Comparison of ENCODE assay signal across 9 cellular contexts in the genomic region with DNA sequence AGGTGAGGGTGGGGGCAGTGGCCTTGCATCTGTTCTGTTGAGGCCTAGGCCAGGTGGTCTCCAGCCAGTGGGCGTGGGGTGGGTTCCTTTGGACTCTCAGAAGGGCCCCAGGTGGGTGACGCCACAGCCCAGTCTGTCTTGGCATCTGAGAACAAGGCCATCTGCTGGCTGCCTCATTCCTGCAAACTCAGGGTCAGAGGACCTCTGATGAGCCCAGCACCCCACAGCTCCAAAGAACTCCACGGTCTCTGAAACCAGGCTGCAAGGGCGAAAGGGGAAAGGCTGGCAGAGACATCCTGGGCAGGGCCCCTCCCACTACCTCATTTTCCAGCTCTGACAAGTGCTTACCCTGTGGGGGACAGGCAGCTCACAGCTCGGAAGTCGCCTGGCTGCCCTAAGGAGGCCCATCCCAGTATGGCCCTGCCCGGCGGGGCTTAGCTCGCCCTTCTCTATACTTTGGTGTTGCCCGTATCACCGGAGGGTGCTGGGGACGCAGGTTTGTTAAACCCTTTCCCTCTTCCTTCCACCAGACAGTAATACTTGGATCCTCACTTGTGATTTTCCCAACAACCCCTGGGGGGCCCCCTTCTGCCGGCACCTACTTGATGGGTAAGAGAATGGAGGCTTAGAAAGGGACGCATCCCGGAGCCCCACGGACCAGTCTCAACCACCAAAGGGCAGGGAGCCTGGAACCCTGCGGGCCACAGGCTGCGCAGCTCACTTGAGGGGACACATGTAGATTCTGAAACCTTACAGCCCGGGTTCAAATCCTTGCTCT. TPM values are rescaled to one million over a fixed set of nuclear protein-coding genes. Genes with fewer than 3 reads are reported as not detected.
DNase-seq lines count a peak whose midpoint lies in the region; ATAC-seq, FAIRE-seq and TF ChIP-seq lines count a peak whose summit lies in the region.
"Had no signal": no experiment of that assay in that cellular context is flagged by ENCODE, and none has a peak within 500 bp of the region (broad histone marks: within the 10 kb centered on the region; RNA-seq: fewer than 3 reads in every experiment).

No MANE protein-coding gene starts in this region.

- H3K4ac ChIP-seq in neuronal stem cell (ENCODE audit: low read length) = no peak overlapping the region

- peak overlapping the region; percentile 1 for H2BK120ac ChIP-seq in neuronal stem cell (ENCODE audit: low read depth, low read length)

- no peak for FAIRE-seq in GM19239 (lab: Jason Lieb, UNC)

- H3F3A ChIP-seq in PC-9 (ENCODE audit: insufficient read depth, low read depth) = peaks cover 46% of the 10 kb centered on the region

- peak; percentile 64 for TF ChIP-seq CTCF in PC-9 (conservative IDR thresholded peaks at IDR 0.05)

- H3K36me3 Mint-ChIP-seq in effector memory CD8-positive, alpha-beta T cell (ENCODE audit: insufficient read depth) = no peaks in the 10 kb centered on the region

- intact Hi-C loops in PC-9 (cut with micrococcal nuclease; ENCODE audit: unreplicated experiment) = loop anchor here (1.0 to 10.0 kb wide), 3 partner anchors 20 to 631 kb away; a partner anchor contains a TSS

- no peak overlapping the region for H2AFZ ChIP-seq in PC-9
- peak overlapping the region; percentile 94 for H2AFZ ChIP-seq in neuronal stem cell (ENCODE audit: low read length)

- H3K9ac ChIP-seq in neuronal stem cell (ENCODE audit: low read depth, low read length, poor library complexity) = no peak overlapping the region

- no TSS peak for BruUV-seq in PC-9 (replicated peaks; lab: Mats Ljungman, UMichigan)

- H3K36me3 ChIP-seq in PC-9 (ENCODE audit: low read depth) = no peaks in the 10 kb centered on the region
- H3K36me3 ChIP-seq in neuronal stem cell (replicated peaks in 1 of 2; ENCODE audit: control insufficient read depth in 2 of 2, insufficient read depth in 2 of 2, low read length in 2 of 2) = no peaks in the 10 kb centered on the region

- H3K9me3 ChIP-seq in PC-9 (ENCODE audit: insufficient read depth, low read depth) = no peaks in the 10 kb centered on the region
- no peaks in the 10 kb centered on the region for H3K9me3 ChIP-seq in neuronal stem cell (replicated peaks in 1 of 2; ENCODE audit: control insufficient read depth in 2 of 2, insufficient read depth in 1 of 2, low read depth in 1 of 2, low read length in 2 of 2)

- peaks cover 21 to 27% of the 10 kb centered on the region in 2 donors for H3K27me3 Mint-ChIP-seq in effector memory CD8-positive, alpha-beta T cell

- H3K18ac ChIP-seq in neuronal stem cell (ENCODE audit: low read length) = peak overlapping the region; percentile 92

- H3K27me3 ChIP-seq in PC-9 (ENCODE audit: insufficient read depth, low read depth) (no peaks in the 10 kb centered on the region), neuronal stem cell (ENCODE audit: control insufficient read depth in 3 of 3, insufficient read depth in 3 of 3, low read depth in 1 of 3, low read length in 3 of 3) (no peaks in the 10 kb centered on the region)

- WGBS in neuronal stem cell (ENCODE audit: extremely low coverage in 2 of 2, insufficient read length in 2 of 2, insufficient replicate concordance in 1 of 2), 2 donors = no CpG with 5 or more reads among the region's 19 CpGs

- H3K4me3 ChIP-seq in PC-9 (peak overlapping the region; percentile 49; the same call in 1 of the 2 replicates), neuronal stem cell (ENCODE audit: low read length in 2 of 2) (no peak overlapping the region)

- peak overlapping the region; percentile 76 for H3K4me2 ChIP-seq in PC-9
- H3K4me2 ChIP-seq in neuronal stem cell (ENCODE audit: insufficient read depth, low read length, poor library complexity, severe bottlenecking) = peak overlapping the region; percentile 48

- H3K4me1 ChIP-seq in PC-9 (replicated peaks; ENCODE audit: insufficient read depth) (peaks cover 70% of the 10 kb centered on the region), neuronal stem cell (ENCODE audit: control insufficient read depth in 2 of 2, insufficient read depth in 1 of 2, low read depth in 1 of 2, low read length in 2 of 2) (peaks cover 21 to 22% of the 10 kb centered on the region in 2 donors)

- no peaks in the 10 kb centered on the region for H3K9me2 ChIP-seq in PC-9 (ENCODE audit: insufficient read depth)

- H3K79me2 ChIP-seq in PC-9 (ENCODE audit: low read depth) = no peaks in the 10 kb centered on the region

- DNase-seq in activated CD4-positive, alpha-beta T cell treated with anti-CD3 and anti-CD28 coated beads for 48 hours = peak; percentile 46
- no peak for DNase-seq in activated CD4-positive, alpha-beta T cell treated with anti-CD3 and anti-CD28 coated beads for 1 hour
- peak in 1 of 2 experiments; percentile 64 for DNase-seq in PC-9
- no peak for DNase-seq in effector memory CD8-positive, alpha-beta T cell
- no peak for DNase-seq in neuronal stem cell (ENCODE audit: low spot score)
- no peak for DNase-seq in GM19239 (ENCODE audit: insufficient read length, low spot score)
- DNase-seq in AML-193 (lab: John Stamatoyannopoulos, UW) = no peak
- no peak for DNase-seq in NCI-H2081 treated with DMSO at 0.1 percent for 48 hours (lab: John Stamatoyannopoulos, UW)

- H2BK12ac ChIP-seq in neuronal stem cell (ENCODE audit: low read length) = no peak overlapping the region

- H2AK5ac ChIP-seq in neuronal stem cell (ENCODE audit: low read depth, low read length) = peak overlapping the region; percentile 96

- ATAC-seq in effector memory CD8-positive, alpha-beta T cell (replicated peaks) = no peak

- no peaks in the 10 kb centered on the region for H3K9me3 Mint-ChIP-seq in effector memory CD8-positive, alpha-beta T cell

- no peak overlapping the region for H3K14ac ChIP-seq in neuronal stem cell (ENCODE audit: low read length)

- peaks cover 0 to 2% of the 10 kb centered on the region in 2 donors for H3K4me1 Mint-ChIP-seq in effector memory CD8-positive, alpha-beta T cell (ENCODE audit: low read depth in 2 of 2)

- CTCF ChIA-PET in PC-9 (lab: Charles Lee) = interaction anchor here (0.6 to 1.5 kb wide), 3 partner anchors 21 to 440 kb away, joined by 3 to 7 read pairs (median 3); no protein-coding TSS in a partner anchor

- H4K8ac ChIP-seq in neuronal stem cell (ENCODE audit: low read depth, low read length) = no peak overlapping the region

- peak overlapping the region; percentile 40 to 56 for H3K4me3 Mint-ChIP-seq in effector memory CD8-positive, alpha-beta T cell

- H2BK5ac ChIP-seq in neuronal stem cell (ENCODE audit: low read length) = peak overlapping the region; percentile 7

- H4K20me1 ChIP-seq in PC-9 (ENCODE audit: insufficient read depth) = no peaks in the 10 kb centered on the region

- no peaks in the 10 kb centered on the region for H3K79me1 ChIP-seq in neuronal stem cell (ENCODE audit: low read depth, low read length)

- POLR2A ChIA-PET in PC-9 (lab: Charles Lee; ENCODE audit: unreplicated experiment) = interaction anchor here (0.7 to 0.8 kb wide), 2 partner anchors 19 to 72 kb away, joined by 3 to 4 read pairs; no protein-coding TSS in a partner anchor

- H4K91ac ChIP-seq in neuronal stem cell (ENCODE audit: low read depth, low read length, poor library complexity) = peak overlapping the region; percentile 79

- H3K23ac ChIP-seq in neuronal stem cell (ENCODE audit: low read depth, low read length, poor library complexity) = no peak overlapping the region

- no peak overlapping the region for H3K27ac Mint-ChIP-seq in effector memory CD8-positive, alpha-beta T cell

- H3K27ac ChIP-seq in PC-9 = peak overlapping the region; percentile 67
- no peak overlapping the region for H3K27ac ChIP-seq in neuronal stem cell (replicated peaks; ENCODE audit: low read length)

- H2BK15ac ChIP-seq in neuronal stem cell (ENCODE audit: low read length) = peak overlapping the region; percentile 86

RNA-seq across cellular contexts. Expression of a gene that starts 10.9 kb away (rescaled TPM):
- 0.43 and 0.48 TPM in 2 replicates for total RNA-seq in PC-9 (2021)
- polyA plus RNA-seq in neuronal stem cell (2013, experiment 1 of 2) = 0.04 TPM
- not detected for polyA plus RNA-seq in neuronal stem cell (2013, experiment 2 of 2)
- total RNA-seq: dermis microvascular lymphatic vessel endothelial cell had no signal
